ENCODE assay signal across 8 cellular contexts in genomic region chr18:31042391-31043181, GRCh38. TPM values are rescaled to one million over a fixed set of nuclear protein-coding genes. Genes with fewer than 3 reads are reported as not detected.
A peak's percentile ranks its signal among the peaks of the same experiment; 100 is the strongest.
DNase-seq lines count a peak whose midpoint lies in the region; ATAC-seq and TF ChIP-seq lines count a peak whose summit lies in the region.

DSC3 (minus strand) TSS chr18:31042742; CDS start chr18:31042660, 82 bp downstream.

- H3K4me3 ChIP-seq in kidney epithelial cell (ENCODE audit: low read depth, low read length): peak within 1 kb of the TSS; percentile 40
- peak within 1 kb of the TSS in 4 of 5 donors; percentile 49 to 65 (median 54) for H3K4me3 ChIP-seq in subcutaneous abdominal adipose tissue (ENCODE audit: low read depth in 1 of 5, low read length in 5 of 5)

- ATAC-seq in GM21619 (IDR thresholded peaks at IDR 0.05; ENCODE audit: unreplicated experiment) (no peak), HG03571 (IDR thresholded peaks at IDR 0.05; ENCODE audit: unreplicated experiment) (no peak)

- no peak for TF ChIP-seq CTCF in kidney epithelial cell (IDR thresholded peaks at IDR 0.05; ENCODE audit: insufficient read depth, low read length, poor library complexity, severe bottlenecking)

- H3K36me3 ChIP-seq in kidney epithelial cell (ENCODE audit: control insufficient read depth, insufficient read depth, low read length): no peaks in the 10 kb centered on the region
- no peaks in the 10 kb centered on the region for H3K36me3 ChIP-seq in subcutaneous abdominal adipose tissue (ENCODE audit: control insufficient read depth in 5 of 5, insufficient read depth in 5 of 5, low read length in 5 of 5)

- H3K27ac ChIP-seq in subcutaneous abdominal adipose tissue (ENCODE audit: low read depth, low read length): no peak within 1 kb of the TSS

- peak; percentile 75 for DNase-seq in NCI-H510A treated with DMSO at 0.1 percent for 48 hours (lab: John Stamatoyannopoulos, UW)
- no peak for DNase-seq in NCI-H510A (lab: John Stamatoyannopoulos, UW)
- DNase-seq in astrocyte of the hippocampus (ENCODE audit: low read depth, low spot score): peak; percentile 69
- no peak for DNase-seq in kidney epithelial cell (ENCODE audit: low read depth)
- no peak for DNase-seq in midbrain (lab: John Stamatoyannopoulos, UW)

- peaks cover 1 to 23% (median 22%) of the 10 kb centered on the region in 5 donors for H3K4me1 ChIP-seq in subcutaneous abdominal adipose tissue (ENCODE audit: control insufficient read depth in 5 of 5, insufficient read depth in 5 of 5, low read length in 5 of 5)

- H3K9ac ChIP-seq in subcutaneous abdominal adipose tissue (ENCODE audit: low read length in 5 of 5): no peak within 1 kb of the TSS

- H3K9me3 ChIP-seq in subcutaneous abdominal adipose tissue (ENCODE audit: control insufficient read depth in 5 of 5, low read length in 5 of 5): no peaks in the 10 kb centered on the region

- H3K27me3 ChIP-seq in kidney epithelial cell (ENCODE audit: control insufficient read depth, insufficient read depth, low read length): peaks cover 34% of the 10 kb centered on the region
- H3K27me3 ChIP-seq in subcutaneous abdominal adipose tissue (ENCODE audit: control insufficient read depth in 5 of 5, insufficient read depth in 4 of 5, low read length in 5 of 5): peaks cover 24 to 42% (median 41%) of the 10 kb centered on the region in 5 donors

RNA-seq across cellular contexts. Expression of gene DSC3, which starts in this region (rescaled TPM):
- total RNA-seq in kidney epithelial cell: 3.3 and 3.4 TPM in 2 replicates

Comparison
In these comparisons a context has a peak if more than half of its experiments do, and no peak if none do; other contexts are left out.
1. DNase-seq: peak in NCI-H510A treated with DMSO at 0.1 percent for 48 hours (single experiment) and astrocyte of the hippocampus (single experiment); none in NCI-H510A (single experiment), kidney epithelial cell (single experiment) and midbrain (single experiment).